Comparison of ENCODE assay signal across 1 cellular context in genomic region chr3:54120657-54121403, GRCh38.
TF ChIP-seq lines count a peak whose summit lies in the region.

No MANE protein-coding gene starts in this region.

TF ChIP-seq in HepG2, 621 proteins besides CTCF, POLR2A, EP300 and RAD21 (continued from another document):
- TF ChIP-seq, protein P1, sequence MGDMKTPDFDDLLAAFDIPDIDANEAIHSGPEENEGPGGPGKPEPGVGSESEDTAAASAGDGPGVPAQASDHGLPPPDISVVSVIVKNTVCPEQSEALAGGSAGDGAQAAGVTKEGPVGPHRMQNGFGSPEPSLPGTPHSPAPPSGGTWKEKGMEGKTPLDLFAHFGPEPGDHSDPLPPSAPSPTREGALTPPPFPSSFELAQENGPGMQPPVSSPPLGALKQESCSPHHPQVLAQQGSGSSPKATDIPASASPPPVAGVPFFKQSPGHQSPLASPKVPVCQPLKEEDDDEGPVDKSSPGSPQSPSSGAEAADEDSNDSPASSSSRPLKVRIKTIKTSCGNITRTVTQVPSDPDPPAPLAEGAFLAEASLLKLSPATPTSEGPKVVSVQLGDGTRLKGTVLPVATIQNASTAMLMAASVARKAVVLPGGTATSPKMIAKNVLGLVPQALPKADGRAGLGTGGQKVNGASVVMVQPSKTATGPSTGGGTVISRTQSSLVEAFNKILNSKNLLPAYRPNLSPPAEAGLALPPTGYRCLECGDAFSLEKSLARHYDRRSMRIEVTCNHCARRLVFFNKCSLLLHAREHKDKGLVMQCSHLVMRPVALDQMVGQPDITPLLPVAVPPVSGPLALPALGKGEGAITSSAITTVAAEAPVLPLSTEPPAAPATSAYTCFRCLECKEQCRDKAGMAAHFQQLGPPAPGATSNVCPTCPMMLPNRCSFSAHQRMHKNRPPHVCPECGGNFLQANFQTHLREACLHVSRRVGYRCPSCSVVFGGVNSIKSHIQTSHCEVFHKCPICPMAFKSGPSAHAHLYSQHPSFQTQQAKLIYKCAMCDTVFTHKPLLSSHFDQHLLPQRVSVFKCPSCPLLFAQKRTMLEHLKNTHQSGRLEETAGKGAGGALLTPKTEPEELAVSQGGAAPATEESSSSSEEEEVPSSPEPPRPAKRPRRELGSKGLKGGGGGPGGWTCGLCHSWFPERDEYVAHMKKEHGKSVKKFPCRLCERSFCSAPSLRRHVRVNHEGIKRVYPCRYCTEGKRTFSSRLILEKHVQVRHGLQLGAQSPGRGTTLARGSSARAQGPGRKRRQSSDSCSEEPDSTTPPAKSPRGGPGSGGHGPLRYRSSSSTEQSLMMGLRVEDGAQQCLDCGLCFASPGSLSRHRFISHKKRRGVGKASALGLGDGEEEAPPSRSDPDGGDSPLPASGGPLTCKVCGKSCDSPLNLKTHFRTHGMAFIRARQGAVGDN (CRISPR knock-in tag; IDR thresholded peaks at IDR 0.05): no peak
- no peak for TF ChIP-seq ZNF10 (CRISPR knock-in tag; IDR thresholded peaks at IDR 0.05; ENCODE audit: borderline replicate concordance, low read depth)
- TF ChIP-seq ELF1 (CRISPR knock-in tag; IDR thresholded peaks at IDR 0.05): no peak
- TF ChIP-seq ARNT (IDR thresholded peaks at IDR 0.05): no peak
- TF ChIP-seq, protein P2, sequence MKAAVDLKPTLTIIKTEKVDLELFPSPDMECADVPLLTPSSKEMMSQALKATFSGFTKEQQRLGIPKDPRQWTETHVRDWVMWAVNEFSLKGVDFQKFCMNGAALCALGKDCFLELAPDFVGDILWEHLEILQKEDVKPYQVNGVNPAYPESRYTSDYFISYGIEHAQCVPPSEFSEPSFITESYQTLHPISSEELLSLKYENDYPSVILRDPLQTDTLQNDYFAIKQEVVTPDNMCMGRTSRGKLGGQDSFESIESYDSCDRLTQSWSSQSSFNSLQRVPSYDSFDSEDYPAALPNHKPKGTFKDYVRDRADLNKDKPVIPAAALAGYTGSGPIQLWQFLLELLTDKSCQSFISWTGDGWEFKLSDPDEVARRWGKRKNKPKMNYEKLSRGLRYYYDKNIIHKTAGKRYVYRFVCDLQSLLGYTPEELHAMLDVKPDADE (CRISPR knock-in tag; IDR thresholded peaks at IDR 0.05): no peak
- TF ChIP-seq CSRNP1 (CRISPR knock-in tag; IDR thresholded peaks at IDR 0.05): no peak
- no peak for TF ChIP-seq ARID3A (IDR thresholded peaks at IDR 0.05; ENCODE audit: low read depth, low read length)
- no peak for TF ChIP-seq ZNF350 (CRISPR knock-in tag; IDR thresholded peaks at IDR 0.05; ENCODE audit: borderline replicate concordance, low read depth)
- no peak for TF ChIP-seq RAD51 (IDR thresholded peaks at IDR 0.05; ENCODE audit: borderline replicate concordance)
- TF ChIP-seq ZNF333 (CRISPR knock-in tag; IDR thresholded peaks at IDR 0.05; ENCODE audit: borderline replicate concordance): no peak
- TF ChIP-seq ZZZ3 (CRISPR knock-in tag; IDR thresholded peaks at IDR 0.05; ENCODE audit: borderline replicate concordance): no peak
- TF ChIP-seq BORCS8-MEF2B (CRISPR knock-in tag; IDR thresholded peaks at IDR 0.05): no peak
- no peak for TF ChIP-seq ZNF30 (CRISPR knock-in tag; IDR thresholded peaks at IDR 0.05)
